Comparison of ENCODE assay signal across 1 cellular context in the genomic region with DNA sequence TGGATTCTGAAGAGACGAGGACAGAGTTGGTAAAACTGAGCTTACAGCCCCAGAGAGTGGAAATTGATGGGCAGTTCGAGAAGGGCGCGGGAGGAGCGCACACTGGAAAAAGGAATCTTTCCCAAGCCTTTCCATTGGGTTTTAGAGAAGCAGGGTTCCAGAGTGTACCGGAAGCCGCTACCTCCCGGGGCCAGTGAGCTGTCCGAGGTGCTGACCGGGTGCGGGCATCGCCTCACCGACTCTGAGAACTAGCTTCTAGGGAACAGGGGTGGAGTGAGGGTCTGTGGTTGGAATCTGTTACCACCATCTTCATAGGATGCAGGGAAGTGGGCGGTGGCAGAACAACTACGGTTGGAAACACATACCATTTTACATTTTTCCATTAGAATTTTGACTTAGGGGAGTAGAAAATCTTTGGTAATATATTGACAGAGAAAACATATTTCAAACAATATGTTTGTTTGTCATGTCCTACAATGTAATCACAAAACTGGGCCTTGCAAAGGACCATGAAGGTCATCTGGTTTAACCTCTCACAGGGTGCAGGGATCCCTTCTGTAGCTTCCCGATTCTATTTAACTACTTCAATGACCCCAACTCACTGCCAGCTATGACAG.
A peak's percentile ranks its signal among the peaks of the same experiment; 100 is the strongest.
TF ChIP-seq lines count a peak whose summit lies in the region.

No MANE protein-coding gene starts in this region.

TF ChIP-seq in HepG2, 621 proteins besides CTCF, POLR2A, EP300 and RAD21 (continued from another document):
- TF ChIP-seq, protein P1, sequence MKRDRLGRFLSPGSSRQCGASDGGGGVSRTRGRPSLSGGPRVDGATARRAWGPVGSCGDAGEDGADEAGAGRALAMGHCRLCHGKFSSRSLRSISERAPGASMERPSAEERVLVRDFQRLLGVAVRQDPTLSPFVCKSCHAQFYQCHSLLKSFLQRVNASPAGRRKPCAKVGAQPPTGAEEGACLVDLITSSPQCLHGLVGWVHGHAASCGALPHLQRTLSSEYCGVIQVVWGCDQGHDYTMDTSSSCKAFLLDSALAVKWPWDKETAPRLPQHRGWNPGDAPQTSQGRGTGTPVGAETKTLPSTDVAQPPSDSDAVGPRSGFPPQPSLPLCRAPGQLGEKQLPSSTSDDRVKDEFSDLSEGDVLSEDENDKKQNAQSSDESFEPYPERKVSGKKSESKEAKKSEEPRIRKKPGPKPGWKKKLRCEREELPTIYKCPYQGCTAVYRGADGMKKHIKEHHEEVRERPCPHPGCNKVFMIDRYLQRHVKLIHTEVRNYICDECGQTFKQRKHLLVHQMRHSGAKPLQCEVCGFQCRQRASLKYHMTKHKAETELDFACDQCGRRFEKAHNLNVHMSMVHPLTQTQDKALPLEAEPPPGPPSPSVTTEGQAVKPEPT (CRISPR knock-in tag; IDR thresholded peaks at IDR 0.05; ENCODE audit: low read depth): no peak
- 0 out of 2 replicates have a peak, but pooled peaks have one; percentile 51 for TF ChIP-seq NCOA2 (CRISPR knock-in tag; IDR thresholded peaks at IDR 0.05)
- TF ChIP-seq, protein P2, sequence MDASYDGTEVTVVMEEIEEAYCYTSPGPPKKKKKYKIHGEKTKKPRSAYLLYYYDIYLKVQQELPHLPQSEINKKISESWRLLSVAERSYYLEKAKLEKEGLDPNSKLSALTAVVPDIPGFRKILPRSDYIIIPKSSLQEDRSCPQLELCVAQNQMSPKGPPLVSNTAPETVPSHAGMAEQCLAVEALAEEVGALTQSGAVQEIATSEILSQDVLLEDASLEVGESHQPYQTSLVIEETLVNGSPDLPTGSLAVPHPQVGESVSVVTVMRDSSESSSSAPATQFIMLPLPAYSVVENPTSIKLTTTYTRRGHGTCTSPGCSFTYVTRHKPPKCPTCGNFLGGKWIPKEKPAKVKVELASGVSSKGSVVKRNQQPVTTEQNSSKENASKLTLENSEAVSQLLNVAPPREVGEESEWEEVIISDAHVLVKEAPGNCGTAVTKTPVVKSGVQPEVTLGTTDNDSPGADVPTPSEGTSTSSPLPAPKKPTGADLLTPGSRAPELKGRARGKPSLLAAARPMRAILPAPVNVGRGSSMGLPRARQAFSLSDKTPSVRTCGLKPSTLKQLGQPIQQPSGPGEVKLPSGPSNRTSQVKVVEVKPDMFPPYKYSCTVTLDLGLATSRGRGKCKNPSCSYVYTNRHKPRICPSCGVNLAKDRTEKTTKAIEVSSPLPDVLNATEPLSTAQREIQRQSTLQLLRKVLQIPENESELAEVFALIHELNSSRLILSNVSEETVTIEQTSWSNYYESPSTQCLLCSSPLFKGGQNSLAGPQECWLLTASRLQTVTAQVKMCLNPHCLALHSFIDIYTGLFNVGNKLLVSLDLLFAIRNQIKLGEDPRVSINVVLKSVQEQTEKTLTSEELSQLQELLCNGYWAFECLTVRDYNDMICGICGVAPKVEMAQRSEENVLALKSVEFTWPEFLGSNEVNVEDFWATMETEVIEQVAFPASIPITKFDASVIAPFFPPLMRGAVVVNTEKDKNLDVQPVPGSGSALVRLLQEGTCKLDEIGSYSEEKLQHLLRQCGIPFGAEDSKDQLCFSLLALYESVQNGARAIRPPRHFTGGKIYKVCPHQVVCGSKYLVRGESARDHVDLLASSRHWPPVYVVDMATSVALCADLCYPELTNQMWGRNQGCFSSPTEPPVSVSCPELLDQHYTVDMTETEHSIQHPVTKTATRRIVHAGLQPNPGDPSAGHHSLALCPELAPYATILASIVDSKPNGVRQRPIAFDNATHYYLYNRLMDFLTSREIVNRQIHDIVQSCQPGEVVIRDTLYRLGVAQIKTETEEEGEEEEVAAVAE (CRISPR knock-in tag; IDR thresholded peaks at IDR 0.05; ENCODE audit: borderline replicate concordance): no peak
- TF ChIP-seq, protein P3, sequence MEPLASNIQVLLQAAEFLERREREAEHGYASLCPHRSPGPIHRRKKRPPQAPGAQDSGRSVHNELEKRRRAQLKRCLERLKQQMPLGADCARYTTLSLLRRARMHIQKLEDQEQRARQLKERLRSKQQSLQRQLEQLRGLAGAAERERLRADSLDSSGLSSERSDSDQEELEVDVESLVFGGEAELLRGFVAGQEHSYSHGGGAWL (CRISPR knock-in tag; IDR thresholded peaks at IDR 0.05): peak; percentile 81; the same call in 1 of the 2 replicates
- TF ChIP-seq, protein P4, sequence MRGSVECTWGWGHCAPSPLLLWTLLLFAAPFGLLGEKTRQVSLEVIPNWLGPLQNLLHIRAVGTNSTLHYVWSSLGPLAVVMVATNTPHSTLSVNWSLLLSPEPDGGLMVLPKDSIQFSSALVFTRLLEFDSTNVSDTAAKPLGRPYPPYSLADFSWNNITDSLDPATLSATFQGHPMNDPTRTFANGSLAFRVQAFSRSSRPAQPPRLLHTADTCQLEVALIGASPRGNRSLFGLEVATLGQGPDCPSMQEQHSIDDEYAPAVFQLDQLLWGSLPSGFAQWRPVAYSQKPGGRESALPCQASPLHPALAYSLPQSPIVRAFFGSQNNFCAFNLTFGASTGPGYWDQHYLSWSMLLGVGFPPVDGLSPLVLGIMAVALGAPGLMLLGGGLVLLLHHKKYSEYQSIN (CRISPR knock-in tag; IDR thresholded peaks at IDR 0.05; ENCODE audit: borderline replicate concordance): 0 out of 2 replicates have a peak, but pooled peaks have one; percentile 65
- no peak; the same call in 1 of the 2 replicates for TF ChIP-seq ZMAT3 (CRISPR knock-in tag; conservative IDR thresholded peaks at IDR 0.05)
- no peak for TF ChIP-seq ZNF234 (CRISPR knock-in tag; conservative IDR thresholded peaks at IDR 0.05)
- peak; percentile 73; the same call in 1 of the 2 replicates for TF ChIP-seq ZNF124 (CRISPR knock-in tag; IDR thresholded peaks at IDR 0.05)
- TF ChIP-seq, protein P5, sequence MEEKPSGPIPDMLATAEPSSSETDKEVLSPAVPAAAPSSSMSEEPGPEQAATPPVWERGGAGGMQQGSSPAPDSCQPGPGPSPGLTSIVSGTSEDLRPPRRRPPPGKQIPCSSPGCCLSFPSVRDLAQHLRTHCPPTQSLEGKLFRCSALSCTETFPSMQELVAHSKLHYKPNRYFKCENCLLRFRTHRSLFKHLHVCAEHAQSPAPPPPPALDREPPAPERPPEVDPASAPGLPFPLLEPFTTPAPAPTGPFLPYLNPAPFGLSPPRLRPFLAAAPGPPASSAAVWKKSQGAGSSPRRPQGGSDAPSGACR (CRISPR knock-in tag; IDR thresholded peaks at IDR 0.05): no peak
- peak; percentile 80; the same call in 1 of the 2 replicates for TF ChIP-seq SRY (CRISPR knock-in tag; IDR thresholded peaks at IDR 0.05)
- TF ChIP-seq AKAP8 (CRISPR knock-in tag; IDR thresholded peaks at IDR 0.05): no peak
- TF ChIP-seq SATB2 (CRISPR knock-in tag; IDR thresholded peaks at IDR 0.05): peak; percentile 79; the same call in 1 of the 2 replicates
- no peak for TF ChIP-seq FOXA1 (IDR thresholded peaks at IDR 0.05)
- no peak for TF ChIP-seq FOXA1 (CRISPR knock-in tag; IDR thresholded peaks at IDR 0.05)
- TF ChIP-seq, protein P6, sequence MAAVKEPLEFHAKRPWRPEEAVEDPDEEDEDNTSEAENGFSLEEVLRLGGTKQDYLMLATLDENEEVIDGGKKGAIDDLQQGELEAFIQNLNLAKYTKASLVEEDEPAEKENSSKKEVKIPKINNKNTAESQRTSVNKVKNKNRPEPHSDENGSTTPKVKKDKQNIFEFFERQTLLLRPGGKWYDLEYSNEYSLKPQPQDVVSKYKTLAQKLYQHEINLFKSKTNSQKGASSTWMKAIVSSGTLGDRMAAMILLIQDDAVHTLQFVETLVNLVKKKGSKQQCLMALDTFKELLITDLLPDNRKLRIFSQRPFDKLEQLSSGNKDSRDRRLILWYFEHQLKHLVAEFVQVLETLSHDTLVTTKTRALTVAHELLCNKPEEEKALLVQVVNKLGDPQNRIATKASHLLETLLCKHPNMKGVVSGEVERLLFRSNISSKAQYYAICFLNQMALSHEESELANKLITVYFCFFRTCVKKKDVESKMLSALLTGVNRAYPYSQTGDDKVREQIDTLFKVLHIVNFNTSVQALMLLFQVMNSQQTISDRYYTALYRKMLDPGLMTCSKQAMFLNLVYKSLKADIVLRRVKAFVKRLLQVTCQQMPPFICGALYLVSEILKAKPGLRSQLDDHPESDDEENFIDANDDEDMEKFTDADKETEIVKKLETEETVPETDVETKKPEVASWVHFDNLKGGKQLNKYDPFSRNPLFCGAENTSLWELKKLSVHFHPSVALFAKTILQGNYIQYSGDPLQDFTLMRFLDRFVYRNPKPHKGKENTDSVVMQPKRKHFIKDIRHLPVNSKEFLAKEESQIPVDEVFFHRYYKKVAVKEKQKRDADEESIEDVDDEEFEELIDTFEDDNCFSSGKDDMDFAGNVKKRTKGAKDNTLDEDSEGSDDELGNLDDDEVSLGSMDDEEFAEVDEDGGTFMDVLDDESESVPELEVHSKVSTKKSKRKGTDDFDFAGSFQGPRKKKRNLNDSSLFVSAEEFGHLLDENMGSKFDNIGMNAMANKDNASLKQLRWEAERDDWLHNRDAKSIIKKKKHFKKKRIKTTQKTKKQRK (IDR thresholded peaks at IDR 0.05; ENCODE audit: low read length): no peak
- no peak for TF ChIP-seq ZNF326 (CRISPR knock-in tag; IDR thresholded peaks at IDR 0.05; ENCODE audit: borderline replicate concordance)
- TF ChIP-seq SKI (IDR thresholded peaks at IDR 0.05; ENCODE audit: partially characterized antibody): no peak
- TF ChIP-seq KLF15 (CRISPR knock-in tag; IDR thresholded peaks at IDR 0.05; ENCODE audit: borderline replicate concordance): no peak
- TF ChIP-seq, protein P7, sequence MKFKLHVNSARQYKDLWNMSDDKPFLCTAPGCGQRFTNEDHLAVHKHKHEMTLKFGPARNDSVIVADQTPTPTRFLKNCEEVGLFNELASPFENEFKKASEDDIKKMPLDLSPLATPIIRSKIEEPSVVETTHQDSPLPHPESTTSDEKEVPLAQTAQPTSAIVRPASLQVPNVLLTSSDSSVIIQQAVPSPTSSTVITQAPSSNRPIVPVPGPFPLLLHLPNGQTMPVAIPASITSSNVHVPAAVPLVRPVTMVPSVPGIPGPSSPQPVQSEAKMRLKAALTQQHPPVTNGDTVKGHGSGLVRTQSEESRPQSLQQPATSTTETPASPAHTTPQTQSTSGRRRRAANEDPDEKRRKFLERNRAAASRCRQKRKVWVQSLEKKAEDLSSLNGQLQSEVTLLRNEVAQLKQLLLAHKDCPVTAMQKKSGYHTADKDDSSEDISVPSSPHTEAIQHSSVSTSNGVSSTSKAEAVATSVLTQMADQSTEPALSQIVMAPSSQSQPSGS (CRISPR knock-in tag; IDR thresholded peaks at IDR 0.05): no peak; the same call in 1 of the 2 replicates
- no peak for TF ChIP-seq ZNF547 (CRISPR knock-in tag; IDR thresholded peaks at IDR 0.05)
- peak; percentile 34 for TF ChIP-seq ZNF781 (CRISPR knock-in tag; IDR thresholded peaks at IDR 0.05; ENCODE audit: borderline replicate concordance, not compliant biosample characterization)
- TF ChIP-seq SMAD1 (CRISPR knock-in tag; IDR thresholded peaks at IDR 0.05; ENCODE audit: borderline replicate concordance, low read depth): no peak
- TF ChIP-seq ZNF12 (CRISPR knock-in tag; IDR thresholded peaks at IDR 0.05): 0 out of 2 replicates have a peak, but pooled peaks have one; percentile 52
- no peak for TF ChIP-seq ZFP82 (CRISPR knock-in tag; IDR thresholded peaks at IDR 0.05; ENCODE audit: borderline replicate concordance)
- peak; percentile 84 for TF ChIP-seq NKX3-1 (CRISPR knock-in tag; IDR thresholded peaks at IDR 0.05)
- TF ChIP-seq, protein P8, sequence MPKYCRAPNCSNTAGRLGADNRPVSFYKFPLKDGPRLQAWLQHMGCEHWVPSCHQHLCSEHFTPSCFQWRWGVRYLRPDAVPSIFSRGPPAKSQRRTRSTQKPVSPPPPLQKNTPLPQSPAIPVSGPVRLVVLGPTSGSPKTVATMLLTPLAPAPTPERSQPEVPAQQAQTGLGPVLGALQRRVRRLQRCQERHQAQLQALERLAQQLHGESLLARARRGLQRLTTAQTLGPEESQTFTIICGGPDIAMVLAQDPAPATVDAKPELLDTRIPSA (CRISPR knock-in tag; IDR thresholded peaks at IDR 0.05; ENCODE audit: borderline replicate concordance): no peak
- TF ChIP-seq ZEB1 (IDR thresholded peaks at IDR 0.05; ENCODE audit: insufficient replicate concordance, low read depth): no peak
- TF ChIP-seq CAMTA2 (CRISPR knock-in tag; IDR thresholded peaks at IDR 0.05; ENCODE audit: borderline replicate concordance): no peak
- TF ChIP-seq, protein P9, sequence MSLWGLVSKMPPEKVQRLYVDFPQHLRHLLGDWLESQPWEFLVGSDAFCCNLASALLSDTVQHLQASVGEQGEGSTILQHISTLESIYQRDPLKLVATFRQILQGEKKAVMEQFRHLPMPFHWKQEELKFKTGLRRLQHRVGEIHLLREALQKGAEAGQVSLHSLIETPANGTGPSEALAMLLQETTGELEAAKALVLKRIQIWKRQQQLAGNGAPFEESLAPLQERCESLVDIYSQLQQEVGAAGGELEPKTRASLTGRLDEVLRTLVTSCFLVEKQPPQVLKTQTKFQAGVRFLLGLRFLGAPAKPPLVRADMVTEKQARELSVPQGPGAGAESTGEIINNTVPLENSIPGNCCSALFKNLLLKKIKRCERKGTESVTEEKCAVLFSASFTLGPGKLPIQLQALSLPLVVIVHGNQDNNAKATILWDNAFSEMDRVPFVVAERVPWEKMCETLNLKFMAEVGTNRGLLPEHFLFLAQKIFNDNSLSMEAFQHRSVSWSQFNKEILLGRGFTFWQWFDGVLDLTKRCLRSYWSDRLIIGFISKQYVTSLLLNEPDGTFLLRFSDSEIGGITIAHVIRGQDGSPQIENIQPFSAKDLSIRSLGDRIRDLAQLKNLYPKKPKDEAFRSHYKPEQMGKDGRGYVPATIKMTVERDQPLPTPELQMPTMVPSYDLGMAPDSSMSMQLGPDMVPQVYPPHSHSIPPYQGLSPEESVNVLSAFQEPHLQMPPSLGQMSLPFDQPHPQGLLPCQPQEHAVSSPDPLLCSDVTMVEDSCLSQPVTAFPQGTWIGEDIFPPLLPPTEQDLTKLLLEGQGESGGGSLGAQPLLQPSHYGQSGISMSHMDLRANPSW (CRISPR knock-in tag; IDR thresholded peaks at IDR 0.05; ENCODE audit: borderline replicate concordance): no peak
- TF ChIP-seq ZNF737 (CRISPR knock-in tag; IDR thresholded peaks at IDR 0.05; ENCODE audit: borderline replicate concordance): no peak
- TF ChIP-seq RFX5 (IDR thresholded peaks at IDR 0.05; ENCODE audit: low read depth, low read length): no peak
- no peak for TF ChIP-seq ZNF672 (CRISPR knock-in tag; IDR thresholded peaks at IDR 0.05)
- no peak for TF ChIP-seq SMARCC2 (IDR thresholded peaks at IDR 0.05)
- TF ChIP-seq MAZ (IDR thresholded peaks at IDR 0.05; ENCODE audit: borderline replicate concordance, low read depth, low read length): no peak
- TF ChIP-seq MAZ (CRISPR knock-in tag; IDR thresholded peaks at IDR 0.05; ENCODE audit: low read depth): no peak; the same call in 1 of the 2 replicates
